Comparison of ENCODE assay signal across 31 cellular contexts in genomic region chr4:80912350-80912749, GRCh38.
"Had no signal": no experiment of that assay in that cellular context is flagged by ENCODE, and none has a peak within 500 bp of the region (broad histone marks: within the 10 kb centered on the region; RNA-seq: fewer than 3 reads in every experiment).

No MANE protein-coding gene starts in this region.

- H3K36me3 ChIP-seq: cardiac muscle cell, colonic mucosa, esophagus squamous epithelium had no signal

- H3K27me3 ChIP-seq: body of pancreas, colonic mucosa, esophagus squamous epithelium had no signal

- H3K4me3 ChIP-seq: body of pancreas, cardiac muscle cell, colonic mucosa, esophagus squamous epithelium had no signal

- H3K27ac Mint-ChIP-seq: activated CD4-positive, alpha-beta memory T cell treated with anti-CD3 and anti-CD28 coated beads for 36 hours; activated CD4-positive, alpha-beta T cell treated with anti-CD3 and anti-CD28 coated beads for 36 hours; activated CD4-positive, alpha-beta T cell treated with anti-CD3 and anti-CD28 coated beads, Interleukin-2, amount 10 ng/mL, durations not matched to agents 24 days and 14 days; activated CD8-positive, alpha-beta memory T cell treated with anti-CD3 and anti-CD28 coated beads, Interleukin-2, amount 10 ng/mL, durations not matched to agents 7 days and 5 days; activated CD8-positive, alpha-beta T cell treated with anti-CD3 and anti-CD28 coated beads, Interleukin-2, amount 10 ng/mL, durations not matched to agents 7 days and 5 days; activated naive CD8-positive, alpha-beta T cell; activated T-helper 17 cell treated with anti-CD3 and anti-CD28 coated beads, Interleukin-2, amount 50 U/mL, for 72 hours had no signal

- H3K27me3 Mint-ChIP-seq: activated CD4-positive, alpha-beta memory T cell treated with anti-CD3 and anti-CD28 coated beads for 36 hours; activated CD4-positive, alpha-beta T cell treated with anti-CD3 and anti-CD28 coated beads, Interleukin-2, amount 10 ng/mL, durations not matched to agents 24 days and 14 days; activated naive CD8-positive, alpha-beta T cell had no signal

- H3K4me1 ChIP-seq: body of pancreas, colonic mucosa, esophagus squamous epithelium had no signal

- ATAC-seq: activated CD4-positive, alpha-beta T cell treated with anti-CD3 and anti-CD28 coated beads for 36 hours; activated CD8-positive, alpha-beta memory T cell treated with anti-CD3 and anti-CD28 coated beads, Interleukin-2, amount 10 ng/mL, durations not matched to agents 7 days and 5 days; activated CD8-positive, alpha-beta T cell treated with anti-CD3 and anti-CD28 coated beads, Interleukin-2, amount 10 ng/mL, durations not matched to agents 7 days and 5 days; activated T-cell treated with anti-CD3 and anti-CD28 coated beads, Interleukin-2, amount 50 U/mL, for 4 hours; activated T-helper 17 cell treated with anti-CD3 and anti-CD28 coated beads, Interleukin-2, amount 50 U/mL, for 72 hours; body of pancreas had no signal

- H3K27ac ChIP-seq: body of pancreas, cardiac muscle cell, colonic mucosa, epithelial cell of prostate, esophagus squamous epithelium had no signal

- DNase-seq: activated CD4-positive, alpha-beta memory T cell treated with anti-CD3 and anti-CD28 coated beads for 36 hours; activated CD4-positive, alpha-beta T cell treated with anti-CD3 and anti-CD28 coated beads for 36 hours; activated CD4-positive, alpha-beta T cell treated with anti-CD3 and anti-CD28 coated beads, Interleukin-2, amount 10 ng/mL, durations not matched to agents 24 days and 14 days; activated CD4-positive, CD25-positive, alpha-beta regulatory T cell; activated CD4-positive, CD25-positive, alpha-beta regulatory T cell treated with anti-CD3 and anti-CD28 coated beads, Interleukin-2, amount 50 U/mL, for 72 hours; activated CD8-positive, alpha-beta memory T cell treated with anti-CD3 and anti-CD28 coated beads, Interleukin-2, amount 10 ng/mL, durations not matched to agents 7 days and 5 days; activated CD8-positive, alpha-beta memory T cell treated with anti-CD3 and anti-CD28 coated beads, Interleukin-2, amount 50 U/mL, for 4 hours; activated CD8-positive, alpha-beta T cell treated with anti-CD3 and anti-CD28 coated beads, Interleukin-2, amount 10 ng/mL, durations not matched to agents 7 days and 5 days; activated effector memory CD4-positive, alpha-beta T cell treated with Interleukin-2 at 50 U/mL for 16 hours; activated gamma-delta T cell treated with Interleukin-2 at 50 U/mL for 16 hours; activated naive CD4-positive, alpha-beta T cell treated with anti-CD3 and anti-CD28 coated beads, Interleukin-2, amount 50 U/mL, for 16 hours; activated naive CD4-positive, alpha-beta T cell treated with Interleukin-2 at 50 U/mL for 16 hours; activated T-cell treated with anti-CD3 and anti-CD28 coated beads, Interleukin-2, amount 50 U/mL, for 4 hours; amniotic stem cell; anterior cingulate cortex; body of pancreas; central memory CD4-positive, alpha-beta T cell; cerebellar nuclear complex; colonic mucosa; effector CD8-positive, alpha-beta T cell; esophagus squamous epithelium; head of caudate nucleus; hippocampal formation; T-helper 2 cell had no signal

- H3K4me1 Mint-ChIP-seq: activated T-helper 17 cell treated with anti-CD3 and anti-CD28 coated beads, Interleukin-2, amount 50 U/mL, for 72 hours had no signal

- H3K9me3 ChIP-seq: body of pancreas, colonic mucosa, esophagus squamous epithelium had no signal

- H3K36me3 Mint-ChIP-seq: activated CD4-positive, alpha-beta memory T cell treated with anti-CD3 and anti-CD28 coated beads for 36 hours had no signal

- FAIRE-seq: endometrium, endothelial cell of umbilical vein, frontal cortex had no signal

- H3K4me3 Mint-ChIP-seq: activated CD4-positive, alpha-beta memory T cell treated with anti-CD3 and anti-CD28 coated beads for 36 hours; activated CD4-positive, alpha-beta T cell treated with anti-CD3 and anti-CD28 coated beads for 36 hours; activated CD4-positive, alpha-beta T cell treated with anti-CD3 and anti-CD28 coated beads, Interleukin-2, amount 10 ng/mL, durations not matched to agents 24 days and 14 days; activated CD8-positive, alpha-beta memory T cell treated with anti-CD3 and anti-CD28 coated beads, Interleukin-2, amount 10 ng/mL, durations not matched to agents 7 days and 5 days; activated CD8-positive, alpha-beta T cell treated with anti-CD3 and anti-CD28 coated beads, Interleukin-2, amount 10 ng/mL, durations not matched to agents 7 days and 5 days; activated naive CD8-positive, alpha-beta T cell; activated T-cell treated with anti-CD3 and anti-CD28 coated beads, Interleukin-2, amount 50 U/mL, for 4 hours; activated T-helper 17 cell treated with anti-CD3 and anti-CD28 coated beads, Interleukin-2, amount 50 U/mL, for 72 hours had no signal
